Comparison of ENCODE assay signal across 8 cellular contexts in the genomic region with DNA sequence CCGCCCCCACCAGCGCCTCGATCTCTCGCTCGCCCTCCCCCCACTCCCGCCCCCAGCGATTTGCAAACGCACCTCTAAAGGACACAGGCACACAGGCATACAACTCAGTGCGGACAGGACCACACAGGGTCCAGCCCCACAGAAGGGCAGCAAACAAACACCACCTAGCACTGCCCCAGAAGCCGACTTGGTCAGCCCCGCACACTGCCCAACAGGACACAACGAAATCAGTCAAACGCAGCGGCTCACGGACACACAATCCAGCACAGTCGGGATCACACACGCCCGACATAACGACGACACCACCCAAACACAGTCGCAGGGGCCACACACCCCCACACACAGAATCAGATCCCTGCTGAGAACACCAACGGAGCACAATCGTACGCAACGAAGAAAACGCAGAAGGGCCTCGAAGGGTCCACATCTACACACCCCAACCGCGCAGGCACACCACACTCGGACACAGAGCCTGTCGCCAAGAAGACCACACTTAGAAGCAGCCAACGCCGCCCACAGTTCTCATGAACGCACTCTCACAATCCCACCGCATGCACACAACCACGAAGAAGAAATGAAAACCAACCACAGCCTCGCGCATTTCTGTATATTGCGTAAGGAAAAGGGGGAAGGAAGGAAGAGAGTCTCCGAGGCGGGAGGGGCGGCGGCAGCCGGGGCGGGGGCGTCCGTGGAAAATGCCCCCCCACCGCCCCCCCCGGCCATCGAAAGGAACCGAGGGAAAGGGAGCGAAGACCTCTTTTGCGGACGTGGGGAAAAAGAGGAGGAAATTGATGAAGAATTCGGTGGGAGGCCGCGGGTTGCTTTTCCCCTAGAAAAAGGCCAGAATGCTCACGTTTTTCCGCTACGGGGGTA. TPM values are rescaled to one million over a fixed set of nuclear protein-coding genes. Genes with fewer than 3 reads are reported as not detected.
DNase-seq lines count a peak whose midpoint lies in the region; ATAC-seq and TF ChIP-seq lines count a peak whose summit lies in the region.

No MANE protein-coding gene starts in this region.

- peak overlapping the region; percentile 0 for H3K4me3 ChIP-seq in lower leg skin (ENCODE audit: low read depth, poor library complexity, severe bottlenecking)
- H3K4me3 ChIP-seq in suprapubic skin: peak overlapping the region; percentile 37

- no peak for TF ChIP-seq EP300 in suprapubic skin (IDR thresholded peaks at IDR 0.05)

- TF ChIP-seq POLR2A in lower leg skin (IDR thresholded peaks at IDR 0.05) (no peak), suprapubic skin (IDR thresholded peaks at IDR 0.05) (no peak)

- H3K36me3 ChIP-seq in suprapubic skin: no peaks in the 10 kb centered on the region

- peak overlapping the region; percentile 43 for H3K27ac ChIP-seq in cingulate gyrus (ENCODE audit: low read depth, low read length)
- peak overlapping the region; percentile 60 for H3K27ac ChIP-seq in suprapubic skin

- peaks cover 28% of the 10 kb centered on the region for H3K4me1 ChIP-seq in suprapubic skin

- ATAC-seq in GM19035 (IDR thresholded peaks at IDR 0.05; ENCODE audit: unreplicated experiment): no peak

- DNase-seq in GM10266 (ENCODE audit: extremely low spot score): peak; percentile 51
- DNase-seq in RPMI7951 (ENCODE audit: low read depth): peak; percentile 22
- peak in 1 of 2 donors; percentile 85 for DNase-seq in lower leg skin (ENCODE audit: low spot score in 2 of 2)
- DNase-seq in suprapubic skin (ENCODE audit: low spot score in 2 of 2): no peak
- no peak for DNase-seq in A172 (ENCODE audit: low spot score)
- DNase-seq in NCI-H2171 (lab: John Stamatoyannopoulos, UW): no peak

- no peak for TF ChIP-seq CTCF in GM10266 (IDR thresholded peaks at IDR 0.05; ENCODE audit: control insufficient read depth, insufficient read depth, low read depth, missing control alignments)
- TF ChIP-seq CTCF in lower leg skin (IDR thresholded peaks at IDR 0.05): no peak
- TF ChIP-seq CTCF in suprapubic skin (IDR thresholded peaks at IDR 0.05): no peak

- WGBS in lower leg skin, 2 donors: 3 to 6% methylated on average over 51 to 58 of the region's 60 CpGs
- 3% methylated on average over 45 of the region's 60 CpGs for WGBS in suprapubic skin

- peaks cover 88% of the 10 kb centered on the region for H3K27me3 ChIP-seq in suprapubic skin

- H3K9me3 ChIP-seq in suprapubic skin: no peaks in the 10 kb centered on the region

- intact Hi-C loops in lower leg skin (cut with DNase I; ENCODE audit: low total_unique reads): loop anchor here (5.0 kb wide), 1 partner anchor 1039 kb away; no protein-coding TSS in a partner anchor

RNA-seq across cellular contexts. Expression of gene TAL1, which starts 0.5 kb away (rescaled TPM):
- not detected in 2 replicates for total RNA-seq in RPMI7951 (2014; rRNA removed; shearing (Covaris generic))
- 1 to 10 TPM in 3 of 4 donors, under 1 TPM in 1; 0.76 to 4.7 (median 2.0) TPM for total RNA-seq in lower leg skin
- total RNA-seq in suprapubic skin: 1 to 10 TPM in 2 of 4 donors, under 1 TPM in 2; 0.34 to 1.7 (median 1.2) TPM
- not detected in 2 replicates for total RNA-seq in A172 (2014; rRNA removed; shearing (Covaris generic))

RNA-seq across cellular contexts. Expression of gene PDZK1IP1, which starts 41.7 kb away (rescaled TPM):
- total RNA-seq in RPMI7951 (2014; rRNA removed; shearing (Covaris generic)): not detected in 2 replicates
- total RNA-seq in lower leg skin (100 to 1,000 TPM; 121 to 267 (median 125) TPM), suprapubic skin (100 to 1,000 TPM in 3 of 4 donors, 10 to 100 TPM in 1; 36.8 to 201 (median 153) TPM)
- total RNA-seq in A172 (2014; rRNA removed; shearing (Covaris generic)): 0.79 and 6.0 TPM in 2 replicates

Comparison
In these comparisons a context has a peak if more than half of its experiments do, and no peak if none do; other contexts are left out.
1. DNase-seq: peak in GM10266 (single experiment) and RPMI7951 (single experiment); none in suprapubic skin (0 of 2), A172 (single experiment) and NCI-H2171 (single experiment).